17 cellular contexts compared by ENCODE assay signal in the genomic region with DNA sequence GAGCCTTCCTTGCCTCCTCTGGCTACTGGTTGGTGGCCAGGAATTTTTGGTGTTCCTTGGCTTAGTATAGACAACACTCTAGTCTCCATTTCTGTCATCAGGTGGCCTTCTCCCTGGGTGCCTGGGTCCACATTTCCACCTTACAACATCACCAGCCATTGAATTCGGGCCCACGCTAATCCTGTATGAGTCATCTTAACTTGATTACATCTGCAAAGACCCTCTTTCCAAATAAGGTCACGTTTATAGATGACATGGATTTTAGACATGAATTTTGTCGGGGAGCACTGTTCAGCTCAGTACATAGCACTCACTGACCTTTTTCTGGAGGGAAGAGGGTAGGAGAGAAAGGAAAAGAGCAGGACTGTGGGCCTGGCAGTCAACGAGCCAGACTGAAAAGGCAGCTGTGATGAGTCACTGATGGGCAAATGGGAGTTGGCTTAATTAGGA. TPM values are rescaled to one million over a fixed set of nuclear protein-coding genes. Genes with fewer than 3 reads are reported as not detected.
DNase-seq lines count a peak whose midpoint lies in the region; ATAC-seq and TF ChIP-seq lines count a peak whose summit lies in the region.
"Had no signal": no experiment of that assay in that cellular context is flagged by ENCODE, and none has a peak within 500 bp of the region (broad histone marks: within the 10 kb centered on the region; RNA-seq: fewer than 3 reads in every experiment).

No MANE protein-coding gene starts in this region.

- H3K27ac ChIP-seq in rectal smooth muscle tissue (ENCODE audit: low read depth, low read length) = peak overlapping the region; percentile 65
- H3K27ac ChIP-seq: SJSA1 had no signal

- peaks cover 53% of the 10 kb centered on the region for H3K36me3 Mint-ChIP-seq in osteocyte (ENCODE audit: unreplicated experiment)

- H3K4me1 ChIP-seq in rectal smooth muscle tissue (ENCODE audit: control insufficient read depth, insufficient read depth, low read length) = no peaks in the 10 kb centered on the region

- TF ChIP-seq CTCF in epithelial cell of esophagus (IDR thresholded peaks at IDR 0.05; ENCODE audit: insufficient read depth, low read depth, low read length, missing control alignments) (no peak), osteocyte (IDR thresholded peaks at IDR 0.05) (no peak)

- H3K4me3 Mint-ChIP-seq in osteocyte (ENCODE audit: unreplicated experiment) = no peak overlapping the region
- H3K4me3 Mint-ChIP-seq: activated naive CD8-positive, alpha-beta T cell treated with anti-CD3 and anti-CD28 coated beads, Interleukin-2, amount 50 U/mL, for 24 hours; CD4-positive, CD25-positive, alpha-beta regulatory T cell had no signal

- H3K27ac Mint-ChIP-seq in osteocyte (ENCODE audit: unreplicated experiment) = no peak overlapping the region
- H3K27ac Mint-ChIP-seq: activated naive CD8-positive, alpha-beta T cell treated with anti-CD3 and anti-CD28 coated beads, Interleukin-2, amount 50 U/mL, for 24 hours had no signal

- H3K36me3 ChIP-seq in rectal smooth muscle tissue (ENCODE audit: control insufficient read depth, insufficient read depth, low read length) = peaks cover 17% of the 10 kb centered on the region

- H3K4me1 Mint-ChIP-seq in osteocyte (ENCODE audit: unreplicated experiment) = no peaks in the 10 kb centered on the region
- H3K4me1 Mint-ChIP-seq: activated naive CD8-positive, alpha-beta T cell treated with anti-CD3 and anti-CD28 coated beads, Interleukin-2, amount 50 U/mL, for 24 hours; CD4-positive, CD25-positive, alpha-beta regulatory T cell had no signal

- no peaks in the 10 kb centered on the region for H3K27me3 Mint-ChIP-seq in osteocyte (ENCODE audit: unreplicated experiment)
- H3K27me3 Mint-ChIP-seq: activated naive CD8-positive, alpha-beta T cell treated with anti-CD3 and anti-CD28 coated beads, Interleukin-2, amount 50 U/mL, for 24 hours; CD4-positive, CD25-positive, alpha-beta regulatory T cell had no signal

- DNase-seq in EL = peak; percentile 34
- DNase-seq in M059J (ENCODE audit: low read depth) = peak; percentile 54
- peak; percentile 41 for DNase-seq in epithelial cell of esophagus (ENCODE audit: low read depth)
- DNase-seq in osteocyte (ENCODE audit: extremely low spot score, unreplicated experiment) = no peak
- DNase-seq in CD1c-positive myeloid dendritic cell (ENCODE audit: extremely low spot score) = no peak
- DNase-seq in ACHN = no peak
- DNase-seq: activated naive CD8-positive, alpha-beta T cell treated with anti-CD3 and anti-CD28 coated beads, Interleukin-2, amount 50 U/mL, for 24 hours; CD4-positive, CD25-positive, alpha-beta regulatory T cell; effector CD8-positive, alpha-beta T cell; GDM1; KBM-7; NCI-H1694 treated with DMSO at 0.1 percent for 48 hours; NCI-H774 had no signal

- in situ Hi-C loops in ACHN (cut with HindIII; ENCODE audit: low pct_ligation_motif_present, low pct_unique_long_range_greater_than_20kb, low sequenced_read_pairs) = no loop called here

- no peak overlapping the region for H3K9ac ChIP-seq in rectal smooth muscle tissue (ENCODE audit: low read length)

- H3K9me3 Mint-ChIP-seq in osteocyte (ENCODE audit: unreplicated experiment) = no peaks in the 10 kb centered on the region
- H3K9me3 Mint-ChIP-seq: activated naive CD8-positive, alpha-beta T cell treated with anti-CD3 and anti-CD28 coated beads, Interleukin-2, amount 50 U/mL, for 24 hours; CD4-positive, CD25-positive, alpha-beta regulatory T cell had no signal

- H3K27me3 ChIP-seq in rectal smooth muscle tissue (ENCODE audit: control insufficient read depth, insufficient read depth, low read length) = no peaks in the 10 kb centered on the region
- H3K27me3 ChIP-seq: SJSA1 had no signal

- no peak for ATAC-seq in HG03460 (IDR thresholded peaks at IDR 0.05; ENCODE audit: unreplicated experiment)
- ATAC-seq: activated naive CD8-positive, alpha-beta T cell treated with anti-CD3 and anti-CD28 coated beads, Interleukin-2, amount 50 U/mL, for 24 hours had no signal

- H3K4me3 ChIP-seq in epithelial cell of esophagus (ENCODE audit: low read length) (no peak overlapping the region), rectal smooth muscle tissue (ENCODE audit: low read length) (no peak overlapping the region)
- H3K4me3 ChIP-seq: lung, SJSA1 had no signal

RNA-seq across cellular contexts. Expression of a gene that starts 39.4 kb away (rescaled TPM):
- total RNA-seq in M059J (2014; rRNA removed; shearing (Covaris generic)) = 0.84 TPM in 1 of 2 replicates, not detected in the other
- 0.57 TPM in 1 of 2 replicates, not detected in the other for total RNA-seq in osteocyte

RNA-seq across cellular contexts. Expression of a gene that starts 40.4 kb away (rescaled TPM):
- total RNA-seq in M059J (2014; rRNA removed; shearing (Covaris generic)) = 3.2 and 5.5 TPM in 2 replicates
- total RNA-seq in osteocyte = 0.73 TPM in 1 of 2 replicates, not detected in the other
- total RNA-seq: CD4-positive, CD25-positive, alpha-beta regulatory T cell had no signal

RNA-seq across cellular contexts. Expression of a gene that starts 50.2 kb away (rescaled TPM):
- 4.2 and 4.7 TPM in 2 replicates for total RNA-seq in M059J (2014; rRNA removed; shearing (Covaris generic))
- total RNA-seq in osteocyte = not detected in 2 replicates
- total RNA-seq: CD4-positive, CD25-positive, alpha-beta regulatory T cell; SJSA1 had no signal

Comparison
In these comparisons a context has a peak if more than half of its experiments do, and no peak if none do; other contexts are left out.
1. DNase-seq: peak in EL (single experiment), M059J (single experiment) and epithelial cell of esophagus (single experiment); none in osteocyte (single experiment), CD1c-positive myeloid dendritic cell (single experiment) and ACHN (single experiment).